In genomic region chr5:172837640-172838039, GRCh38 we compare ENCODE assay signal across 9 cellular contexts. TPM values are rescaled to one million over a fixed set of nuclear protein-coding genes. Genes with fewer than 3 reads are reported as not detected.
A peak's percentile ranks its signal among the peaks of the same experiment; 100 is the strongest.
DNase-seq lines count a peak whose midpoint lies in the region; ATAC-seq, FAIRE-seq and TF ChIP-seq lines count a peak whose summit lies in the region.
"Had no signal": no experiment of that assay in that cellular context is flagged by ENCODE, and none has a peak within 500 bp of the region (broad histone marks: within the 10 kb centered on the region; RNA-seq: fewer than 3 reads in every experiment).

No MANE protein-coding gene starts in this region.

- H3K36me3 Mint-ChIP-seq in activated naive CD4-positive, alpha-beta T cell treated with anti-CD3 and anti-CD28 coated beads, Interleukin-2, amount 50 U/mL, for 24 hours: no peaks in the 10 kb centered on the region

- DNase-seq in left ventricle myocardium superior (peak; percentile 65), cardiac septum (ENCODE audit: low spot score) (no peak), NCI-H2081 treated with DMSO at 0.1 percent for 48 hours (lab: John Stamatoyannopoulos, UW) (peak; percentile 84), trophoblast cell (no peak), NOMO-1 treated with DMSO at 0.1 percent for 48 hours (lab: John Stamatoyannopoulos, UW; ENCODE audit: unreplicated experiment) (no peak), H54 (ENCODE audit: insufficient read length, low spot score) (no peak)

- no peak overlapping the region for H2BK120ac ChIP-seq in trophoblast cell (ENCODE audit: insufficient read depth, low read length, poor library complexity)

- H2BK5ac ChIP-seq in trophoblast cell (ENCODE audit: low read depth, low read length, poor library complexity): no peak overlapping the region

- H3K4me2 ChIP-seq in trophoblast cell (ENCODE audit: low read length): no peak overlapping the region

- H3K23ac ChIP-seq in trophoblast cell (ENCODE audit: low read length): no peak overlapping the region

- no peak overlapping the region for H3K14ac ChIP-seq in trophoblast cell (ENCODE audit: low read length)

- no peak overlapping the region for H3K4me3 ChIP-seq in trophoblast cell (ENCODE audit: low read depth, low read length)

- WGBS in trophoblast cell (ENCODE audit: extremely low coverage, insufficient coverage, insufficient read length): no CpG with 5 or more reads among the region's 7 CpGs

- peaks cover 8% of the 10 kb centered on the region for H3K79me1 ChIP-seq in trophoblast cell (ENCODE audit: low read length)

- no peaks in the 10 kb centered on the region for H3K27me3 Mint-ChIP-seq in activated naive CD4-positive, alpha-beta T cell treated with anti-CD3 and anti-CD28 coated beads, Interleukin-2, amount 50 U/mL, for 24 hours

- H2AK5ac ChIP-seq in trophoblast cell (ENCODE audit: low read length): no peak overlapping the region

- peak overlapping the region; percentile 66 for H3K4me3 Mint-ChIP-seq in activated naive CD4-positive, alpha-beta T cell treated with anti-CD3 and anti-CD28 coated beads, Interleukin-2, amount 50 U/mL, for 24 hours

- H3K4me1 Mint-ChIP-seq in activated naive CD4-positive, alpha-beta T cell treated with anti-CD3 and anti-CD28 coated beads, Interleukin-2, amount 50 U/mL, for 24 hours: peaks cover 38% of the 10 kb centered on the region

- H3K9me3 ChIP-seq in trophoblast cell (ENCODE audit: insufficient read depth, low read depth, low read length): peaks cover under 1% of the 10 kb centered on the region

- H3K36me3 ChIP-seq in trophoblast cell (ENCODE audit: control insufficient read depth in 1 of 2, insufficient read depth in 2 of 2, low read length in 2 of 2): peaks cover 2% of the 10 kb centered on the region in 2 experiments

- intact Hi-C loops in left ventricle myocardium superior (cut with micrococcal nuclease): no loop called here
- intact Hi-C loops in cardiac septum (cut with DNase I): no loop called here

- H3K4me1 ChIP-seq in trophoblast cell (ENCODE audit: control insufficient read depth in 1 of 2, insufficient read depth in 2 of 2, low read length in 2 of 2): peaks cover 8 to 11% of the 10 kb centered on the region in 2 experiments

- no peak overlapping the region for H3K18ac ChIP-seq in trophoblast cell (ENCODE audit: low read length)

- H3K9me3 Mint-ChIP-seq in activated naive CD4-positive, alpha-beta T cell treated with anti-CD3 and anti-CD28 coated beads, Interleukin-2, amount 50 U/mL, for 24 hours: no peaks in the 10 kb centered on the region

- no peak for FAIRE-seq in H54 (lab: Jason Lieb, UNC)

- H3K9ac ChIP-seq in trophoblast cell (ENCODE audit: low read length): no peak overlapping the region
- H3K9ac ChIP-seq: parathyroid adenoma had no signal

- H2AFZ ChIP-seq in trophoblast cell (ENCODE audit: insufficient read depth, low read length, poor library complexity): peak overlapping the region; percentile 17
- H2AFZ ChIP-seq: parathyroid adenoma had no signal

- no peak for TF ChIP-seq POLR2A in H54 (IDR thresholded peaks at IDR 0.05; ENCODE audit: low read depth, low read length)

- H3K27me3 ChIP-seq in trophoblast cell (ENCODE audit: insufficient read depth, low read length): no peaks in the 10 kb centered on the region

- no peak overlapping the region for H3K27ac Mint-ChIP-seq in activated naive CD4-positive, alpha-beta T cell treated with anti-CD3 and anti-CD28 coated beads, Interleukin-2, amount 50 U/mL, for 24 hours

- no peak overlapping the region for H2BK12ac ChIP-seq in trophoblast cell (ENCODE audit: low read length)

- H3K79me2 ChIP-seq in trophoblast cell (ENCODE audit: control insufficient read depth, insufficient read depth, low read length, poor library complexity): peaks cover 3% of the 10 kb centered on the region

- no peak for ATAC-seq in left ventricle myocardium superior
- peak; percentile 77 for ATAC-seq in HG02759 (IDR thresholded peaks at IDR 0.05; ENCODE audit: unreplicated experiment)

- no peak overlapping the region for H4K12ac ChIP-seq in trophoblast cell (ENCODE audit: low read depth, low read length)

- no peak overlapping the region for H4K91ac ChIP-seq in trophoblast cell (ENCODE audit: low read depth, low read length)

- H4K8ac ChIP-seq in trophoblast cell (ENCODE audit: low read depth, low read length): no peak overlapping the region

- no peak overlapping the region for H3K4ac ChIP-seq in trophoblast cell (ENCODE audit: low read depth, low read length)

- H3K27ac ChIP-seq in trophoblast cell (ENCODE audit: low read depth, low read length): no peak overlapping the region
- H3K27ac ChIP-seq: parathyroid adenoma had no signal

RNA-seq across cellular contexts. Expression of gene ERGIC1, which starts 3.6 kb away (rescaled TPM):
- total RNA-seq in left ventricle myocardium superior (81.4 TPM), cardiac septum (76.9 TPM)
- 53.9 and 54.4 TPM in 2 replicates for polyA plus RNA-seq in trophoblast cell (2013)

Comparison
In these comparisons a context has a peak if more than half of its experiments do, and no peak if none do; other contexts are left out.
1. DNase-seq: peak in left ventricle myocardium superior (single experiment) and NCI-H2081 treated with DMSO at 0.1 percent for 48 hours (single experiment); none in cardiac septum (single experiment), trophoblast cell (0 of 2), NOMO-1 treated with DMSO at 0.1 percent for 48 hours (single experiment) and H54 (single experiment).